Comparison of ENCODE assay signal across 8 cellular contexts in genomic region chr14:23588884-23589598, GRCh38. TPM values are rescaled to one million over a fixed set of nuclear protein-coding genes. Genes with fewer than 3 reads are reported as not detected.
DNase-seq lines count a peak whose midpoint lies in the region; ATAC-seq lines count a peak whose summit lies in the region.

No MANE protein-coding gene starts in this region.

- DNase-seq in COLO668 (lab: John Stamatoyannopoulos, UW; ENCODE audit: unreplicated experiment) (peak; percentile 90), HK-2 (ENCODE audit: unreplicated experiment) (peak; percentile 84), NCI-H774 (lab: John Stamatoyannopoulos, UW) (peak; percentile 63), dermis microvascular lymphatic vessel endothelial cell (ENCODE audit: low read depth in 2 of 2) (peak; percentile 75 to 90), lung microvascular endothelial cell (ENCODE audit: low read depth in 2 of 2) (peak; percentile 87 to 92)
- DNase-seq in activated CD4-positive, alpha-beta T cell treated with anti-CD3 and anti-CD28 coated beads, Interleukin-2, amount 50 U/mL, for 48 hours: peak; percentile 85 to 90
- DNase-seq in stimulated activated CD8-positive, alpha-beta memory T cell treated with anti-CD3 and anti-CD28 coated beads, Interleukin-12 subunit alpha, Interleukin-12 subunit beta, amount 100 ng/mL, for 4 hours (ENCODE audit: low read depth): peak; percentile 47

- peak; percentile 96 for ATAC-seq in GM21360 (IDR thresholded peaks at IDR 0.05; ENCODE audit: unreplicated experiment)

RNA-seq across cellular contexts. Expression of gene JPH4, which starts 10.5 kb away (rescaled TPM):
- total RNA-seq in dermis microvascular lymphatic vessel endothelial cell: under 0.01 and 0.13 TPM in 2 replicates
- total RNA-seq in lung microvascular endothelial cell: not detected in 2 replicates

RNA-seq across cellular contexts. Expression of gene AP1G2, which starts 21.4 kb away (rescaled TPM):
- total RNA-seq in dermis microvascular lymphatic vessel endothelial cell (20.4 and 28.6 TPM in 2 replicates), lung microvascular endothelial cell (18.5 and 23.8 TPM in 2 replicates)

RNA-seq across cellular contexts. Expression of gene THTPA, which starts 33.0 kb away (rescaled TPM):
- 4.6 and 7.3 TPM in 2 replicates for total RNA-seq in dermis microvascular lymphatic vessel endothelial cell
- total RNA-seq in lung microvascular endothelial cell: 5.7 and 9.1 TPM in 2 replicates

RNA-seq across cellular contexts. Expression of gene ZFHX2, which starts 37.5 kb away (rescaled TPM):
- total RNA-seq in dermis microvascular lymphatic vessel endothelial cell (0.13 TPM in 2 replicates), lung microvascular endothelial cell (under 0.01 and 0.22 TPM in 2 replicates)

RNA-seq across cellular contexts. Expression of gene DHRS2, which starts 47.1 kb away (rescaled TPM):
- total RNA-seq in dermis microvascular lymphatic vessel endothelial cell (1.7 and 2.0 TPM in 2 replicates), lung microvascular endothelial cell (0.20 and 0.87 TPM in 2 replicates)

Comparison
In these comparisons a context has a peak if more than half of its experiments do, and no peak if none do; other contexts are left out.
1. Peak in every context shown above with its lines: DNase-seq and ATAC-seq.